Comparison of ENCODE assay signal across 9 cellular contexts in genomic region chr1:204438628-204439027, GRCh38. TPM values are rescaled to one million over a fixed set of nuclear protein-coding genes. Genes with fewer than 3 reads are reported as not detected.
DNase-seq lines count a peak whose midpoint lies in the region; ATAC-seq and TF ChIP-seq lines count a peak whose summit lies in the region.
"Had no signal": no experiment of that assay in that cellular context is flagged by ENCODE, and none has a peak within 500 bp of the region (broad histone marks: within the 10 kb centered on the region; RNA-seq: fewer than 3 reads in every experiment).

No MANE protein-coding gene starts in this region.

- H3K36me3 ChIP-seq in heart left ventricle (peaks cover 0 to 100% (median 87%) of the 10 kb centered on the region in 9 donors), tibial nerve (peaks cover 0 to 86% (median 3%) of the 10 kb centered on the region in 3 donors)

- intact Hi-C loops in heart left ventricle (cut with DNase I), result no loop called here
- intact Hi-C loops in Right ventricle myocardium superior (cut with DNase I), result no loop called here

- peak in 1 of 2 donors; percentile 35 for TF ChIP-seq EP300 in tibial nerve (IDR thresholded peaks at IDR 0.05)

- H3K36me3 Mint-ChIP-seq in activated naive CD4-positive, alpha-beta T cell treated with anti-CD3 and anti-CD28 coated beads, Interleukin-2, amount 50 U/mL, for 72 hours, result peaks cover 0 to 15% of the 10 kb centered on the region in 2 donors

- H3K9me3 Mint-ChIP-seq in activated naive CD4-positive, alpha-beta T cell treated with anti-CD3 and anti-CD28 coated beads, Interleukin-2, amount 50 U/mL, for 72 hours, result no peaks in the 10 kb centered on the region

- H3K9me3 ChIP-seq in heart left ventricle, result no peaks in the 10 kb centered on the region
- no peaks in the 10 kb centered on the region for H3K9me3 ChIP-seq in tibial nerve

- DNase-seq in heart left ventricle, result no peak
- no peak for DNase-seq in Right ventricle myocardium superior
- DNase-seq in activated naive CD4-positive, alpha-beta T cell treated with anti-CD3 and anti-CD28 coated beads, Interleukin-2, amount 50 U/mL, for 72 hours (ENCODE audit: low spot score in 2 of 2), result no peak
- peak; percentile 90 for DNase-seq in islet precursor cell
- peak in 1 of 2 donors; percentile 48 for DNase-seq in tibial nerve (ENCODE audit: low spot score in 2 of 2)
- no peak for DNase-seq in CD1c-positive myeloid dendritic cell (ENCODE audit: extremely low spot score)
- DNase-seq in GM19238 (ENCODE audit: insufficient read length, low spot score), result no peak
- DNase-seq: NCI-H2029 had no signal

- H3K27ac Mint-ChIP-seq in activated naive CD4-positive, alpha-beta T cell treated with anti-CD3 and anti-CD28 coated beads, Interleukin-2, amount 50 U/mL, for 72 hours, result peak overlapping the region; percentile 47 to 77

- WGBS in heart left ventricle, 4 donors, result 62 to 81% (median 77%) methylated on average over 6 to 7 of the region's 7 CpGs
- WGBS in tibial nerve, 2 donors, result 77 to 83% methylated on average over 7 of the region's 7 CpGs

- TF ChIP-seq CTCF in heart left ventricle (IDR thresholded peaks at IDR 0.05), result no peak
- no peak for TF ChIP-seq CTCF in tibial nerve (IDR thresholded peaks at IDR 0.05)

- no peaks in the 10 kb centered on the region for H3K27me3 ChIP-seq in heart left ventricle
- H3K27me3 ChIP-seq in tibial nerve, result no peaks in the 10 kb centered on the region

- TF ChIP-seq POLR2A in heart left ventricle (IDR thresholded peaks at IDR 0.05) (no peak), tibial nerve (IDR thresholded peaks at IDR 0.05) (no peak)

- ATAC-seq in heart left ventricle, result peak in 3 of 4 donors; percentile 13 to 65 (median 56)
- no peak for ATAC-seq in Right ventricle myocardium superior (ENCODE audit: poor library complexity)
- ATAC-seq in activated naive CD4-positive, alpha-beta T cell treated with anti-CD3 and anti-CD28 coated beads, Interleukin-2, amount 50 U/mL, for 72 hours, result peak; percentile 87 to 89
- ATAC-seq in HG03520 (IDR thresholded peaks at IDR 0.05; ENCODE audit: unreplicated experiment), result no peak

- no peak overlapping the region for H3K4me3 ChIP-seq in heart left ventricle
- H3K4me3 ChIP-seq in tibial nerve, result no peak overlapping the region

- H3K4me1 ChIP-seq in heart left ventricle (peaks cover 4 to 58% (median 35%) of the 10 kb centered on the region in 12 donors), tibial nerve (peaks cover 4 to 67% (median 11%) of the 10 kb centered on the region in 4 donors)

- H3K27ac ChIP-seq in heart left ventricle (peak overlapping the region in 7 of 12 donors; percentile 30 to 88 (median 70)), tibial nerve (peak overlapping the region in 3 of 4 donors; percentile 7 to 62 (median 35))

RNA-seq across cellular contexts. Expression of gene PPP1R15B, which starts 27.0 kb away (rescaled TPM):
- total RNA-seq in heart left ventricle (10 to 100 TPM; 15.8 to 29.8 (median 25.9) TPM), Right ventricle myocardium superior (19.7 TPM), tibial nerve (10 to 100 TPM; 42.9 to 59.9 (median 49.2) TPM)
- polyA plus RNA-seq in heart left ventricle, result 10 to 100 TPM in 1 of 2 donors, 1 to 10 TPM in 1; 8.1 to 27.9 TPM
- total RNA-seq in activated naive CD4-positive, alpha-beta T cell treated with anti-CD3 and anti-CD28 coated beads, Interleukin-2, amount 50 U/mL, for 72 hours, result 100 to 1,000 TPM in 1 of 2 donors, 10 to 100 TPM in 1; 54.6 to 138 TPM

RNA-seq across cellular contexts. Expression of gene PIK3C2B, which starts 56.0 kb away (rescaled TPM):
- total RNA-seq in heart left ventricle (10 to 100 TPM; 12.9 to 42.5 (median 19.8) TPM), Right ventricle myocardium superior (17.7 TPM), tibial nerve (10 to 100 TPM; 18.0 to 67.2 (median 32.5) TPM)
- 10 to 100 TPM in 1 of 2 donors, 1 to 10 TPM in 1; 9.2 to 11.9 TPM for polyA plus RNA-seq in heart left ventricle
- total RNA-seq in activated naive CD4-positive, alpha-beta T cell treated with anti-CD3 and anti-CD28 coated beads, Interleukin-2, amount 50 U/mL, for 72 hours, result 10 to 100 TPM; 26.3 to 65.6 TPM

Comparison
In these comparisons a context has a peak if more than half of its experiments do, and no peak if none do; other contexts are left out.
1. ATAC-seq: peak in heart left ventricle (3 of 4) and activated naive CD4-positive, alpha-beta T cell treated with anti-CD3 and anti-CD28 coated beads, Interleukin-2, amount 50 U/mL, for 72 hours (2 of 2); none in Right ventricle myocardium superior (single experiment) and HG03520 (single experiment).